In the genomic region with DNA sequence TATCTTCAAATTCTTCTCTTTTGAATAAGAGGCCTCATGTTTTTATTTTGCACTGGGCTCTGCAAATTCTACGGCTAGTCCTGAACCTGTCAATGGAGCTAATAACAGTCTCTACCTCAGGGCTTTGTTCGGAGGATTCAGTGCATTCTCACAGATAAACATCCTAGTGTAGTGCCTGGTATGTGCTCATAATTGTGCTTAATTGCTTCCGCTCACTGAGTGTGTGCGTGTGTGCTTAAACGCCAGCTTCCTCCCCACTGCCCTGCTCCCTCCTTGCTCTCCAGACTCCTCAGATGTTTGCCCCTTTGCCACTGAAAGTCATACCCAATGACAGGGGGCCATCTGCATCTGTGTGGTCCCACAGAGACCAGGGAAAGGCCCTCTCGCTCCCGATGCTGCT, we compare ENCODE assay signal across 11 cellular contexts. TPM values are rescaled to one million over a fixed set of nuclear protein-coding genes. Genes with fewer than 3 reads are reported as not detected.
DNase-seq lines count a peak whose midpoint lies in the region; ATAC-seq, FAIRE-seq and TF ChIP-seq lines count a peak whose summit lies in the region.
"Had no signal": no experiment of that assay in that cellular context is flagged by ENCODE, and none has a peak within 500 bp of the region (broad histone marks: within the 10 kb centered on the region; RNA-seq: fewer than 3 reads in every experiment).

No MANE protein-coding gene starts in this region.

- H3K27me3 ChIP-seq in BLaER1 treated with 17β-estradiol and CSF1 and Interleukin-3, amounts not matched to agents 10 nM and 100 nM = no peaks in the 10 kb centered on the region
- no peaks in the 10 kb centered on the region for H3K27me3 ChIP-seq in thyroid gland

- H3K4me1 ChIP-seq in BLaER1 treated with 17β-estradiol and CSF1 and Interleukin-3, amounts not matched to agents 10 nM and 100 nM = peaks cover 86 to 96% (median 91%) of the 10 kb centered on the region in 10 experiments
- H3K4me1 ChIP-seq in mucosa of descending colon (ENCODE audit: low read depth) = peaks cover 16% of the 10 kb centered on the region
- peaks cover 13 to 43% of the 10 kb centered on the region in 2 donors for H3K4me1 ChIP-seq in kidney (ENCODE audit: control insufficient read depth in 1 of 2, insufficient read depth in 1 of 2, low read depth in 1 of 2, low read length in 2 of 2)
- peaks cover 0 to 19% of the 10 kb centered on the region in 2 donors for H3K4me1 ChIP-seq in thyroid gland

- H3K4me2 ChIP-seq in BLaER1 treated with 17β-estradiol and CSF1 and Interleukin-3, amounts not matched to agents 10 nM and 100 nM = peak overlapping the region; percentile 91 to 99 (median 95)

- peaks cover 0 to 95% (median 73%) of the 10 kb centered on the region in 11 experiments; a peak in 19 of 22 replicates for H3K36me3 ChIP-seq in BLaER1 treated with 17β-estradiol and CSF1 and Interleukin-3, amounts not matched to agents 10 nM and 100 nM
- H3K36me3 ChIP-seq in mucosa of descending colon (ENCODE audit: low read depth) (no peaks in the 10 kb centered on the region), kidney (ENCODE audit: control insufficient read depth in 1 of 2, insufficient read depth in 2 of 2, low read length in 2 of 2) (no peaks in the 10 kb centered on the region), thyroid gland (no peaks in the 10 kb centered on the region)

- H3K9me3 ChIP-seq in BLaER1 treated with 17β-estradiol and CSF1 and Interleukin-3, amounts not matched to agents 10 nM and 100 nM (replicated peaks in 1 of 11) = no peaks in the 10 kb centered on the region
- H3K9me3 ChIP-seq in mucosa of descending colon (no peaks in the 10 kb centered on the region), kidney (ENCODE audit: control insufficient read depth in 1 of 2, low read length in 2 of 2) (no peaks in the 10 kb centered on the region), thyroid gland (no peaks in the 10 kb centered on the region)

- intact Hi-C loops in mucosa of descending colon (cut with DNase I, micrococcal nuclease) = no loop called here
- intact Hi-C loops in kidney (cut with DNase I) = no loop called here
- intact Hi-C loops in thyroid gland (cut with DNase I) = no loop called here

- H4K20me1 ChIP-seq in BLaER1 treated with 17β-estradiol and CSF1 and Interleukin-3, amounts not matched to agents 10 nM and 100 nM = peaks cover 30 to 97% (median 87%) of the 10 kb centered on the region in 11 experiments; a peak in 20 of 22 replicates

- TF ChIP-seq CTCF in mucosa of descending colon (IDR thresholded peaks at IDR 0.05) = no peak
- TF ChIP-seq CTCF in kidney (IDR thresholded peaks at IDR 0.05; ENCODE audit: borderline replicate concordance, extremely low read depth, insufficient read depth) = no peak
- TF ChIP-seq CTCF in thyroid gland (IDR thresholded peaks at IDR 0.05) = no peak

- H3K4me3 ChIP-seq in BLaER1 treated with 17β-estradiol and CSF1 and Interleukin-3, amounts not matched to agents 10 nM and 100 nM = peak overlapping the region in 7 of 10 experiments; percentile 9 to 46 (median 31); a peak in 9 of 20 replicates
- H3K4me3 ChIP-seq in mucosa of descending colon (no peak overlapping the region), kidney (ENCODE audit: low read length in 2 of 2) (no peak overlapping the region), thyroid gland (replicated peaks in 1 of 3) (no peak overlapping the region)

- no peak for FAIRE-seq in kidney (lab: Jason Lieb, UNC)
- FAIRE-seq: GM18507 had no signal

- peak; percentile 35 to 38 for DNase-seq in activated T-cell treated with anti-CD3 and anti-CD28 coated beads, Interleukin-2, amount 50 U/mL, for 48 hours
- DNase-seq in mucosa of descending colon (no peak), kidney (no peak), NCI-H2196 treated with DMSO at 0.1 percent for 48 hours (lab: John Stamatoyannopoulos, UW; ENCODE audit: unreplicated experiment) (no peak), NCI-H2081 treated with DMSO at 0.1 percent for 48 hours (lab: John Stamatoyannopoulos, UW) (no peak), thyroid gland (no peak)
- DNase-seq: stimulated activated CD4-positive, alpha-beta T cell treated with anti-CD3 and anti-CD28 coated beads, Interleukin-12 subunit alpha, Interleukin-12 subunit beta, amount 100 ng/mL, for 4 hours; stimulated activated naive CD4-positive, alpha-beta T cell treated with Interleukin-2 at 50 U/mL for 16 hours had no signal

- H3K9ac ChIP-seq in BLaER1 treated with 17β-estradiol and CSF1 and Interleukin-3, amounts not matched to agents 10 nM and 100 nM = peak overlapping the region; percentile 31 to 100 (median 68); a peak in 19 of 22 replicates
- H3K9ac ChIP-seq in kidney (ENCODE audit: low read length in 2 of 2) = no peak overlapping the region

- peak; percentile 30 for ATAC-seq in GM18861 (IDR thresholded peaks at IDR 0.05; ENCODE audit: unreplicated experiment)
- peak; percentile 26 for ATAC-seq in mucosa of descending colon

- H3K27ac ChIP-seq in BLaER1 treated with 17β-estradiol and CSF1 and Interleukin-3, amounts not matched to agents 10 nM and 100 nM = peak overlapping the region; percentile 30 to 100 (median 100); a peak in 20 of 22 replicates
- peak overlapping the region in 1 of 2 donors; percentile 73 for H3K27ac ChIP-seq in kidney (ENCODE audit: low read depth in 2 of 2, low read length in 2 of 2)
- H3K27ac ChIP-seq in thyroid gland = no peak overlapping the region

- TF ChIP-seq POLR2A in thyroid gland (IDR thresholded peaks at IDR 0.05) = no peak

- WGBS in thyroid gland, 2 donors = 77 to 78% methylated on average over 7 of the region's 7 CpGs

RNA-seq across cellular contexts. Expression of gene GYPC, which starts 6.7 kb away (rescaled TPM):
- total RNA-seq in mucosa of descending colon (10 to 100 TPM in 2 of 3 donors, 1 to 10 TPM in 1; 6.3 to 67.8 (median 14.3) TPM), kidney (51.1 TPM), thyroid gland (10 to 100 TPM; 17.1 to 83.6 (median 42.5) TPM)
- 61.9 TPM for polyA plus RNA-seq in kidney (ENCODE audit: insufficient read depth, low read depth, low replicate concordance)

Comparison
In these comparisons a context has a peak if more than half of its experiments do, and no peak if none do; other contexts are left out.
1. H3K27ac ChIP-seq: peak in BLaER1 treated with 17β-estradiol and CSF1 and Interleukin-3, amounts not matched to agents 10 nM and 100 nM (11 of 11); none in thyroid gland (0 of 3).
2. H3K4me3 ChIP-seq: peak in BLaER1 treated with 17β-estradiol and CSF1 and Interleukin-3, amounts not matched to agents 10 nM and 100 nM (7 of 10); none in mucosa of descending colon (single experiment), kidney (0 of 2) and thyroid gland (0 of 3).
3. H3K9ac ChIP-seq: peak in BLaER1 treated with 17β-estradiol and CSF1 and Interleukin-3, amounts not matched to agents 10 nM and 100 nM (11 of 11); none in kidney (0 of 2).
4. DNase-seq: peak in activated T-cell treated with anti-CD3 and anti-CD28 coated beads, Interleukin-2, amount 50 U/mL, for 48 hours (2 of 2); none in mucosa of descending colon (0 of 3), kidney (single experiment), NCI-H2196 treated with DMSO at 0.1 percent for 48 hours (single experiment), NCI-H2081 treated with DMSO at 0.1 percent for 48 hours (single experiment) and thyroid gland (0 of 2).